Comparison of ENCODE assay signal across 8 cellular contexts in the genomic region with DNA sequence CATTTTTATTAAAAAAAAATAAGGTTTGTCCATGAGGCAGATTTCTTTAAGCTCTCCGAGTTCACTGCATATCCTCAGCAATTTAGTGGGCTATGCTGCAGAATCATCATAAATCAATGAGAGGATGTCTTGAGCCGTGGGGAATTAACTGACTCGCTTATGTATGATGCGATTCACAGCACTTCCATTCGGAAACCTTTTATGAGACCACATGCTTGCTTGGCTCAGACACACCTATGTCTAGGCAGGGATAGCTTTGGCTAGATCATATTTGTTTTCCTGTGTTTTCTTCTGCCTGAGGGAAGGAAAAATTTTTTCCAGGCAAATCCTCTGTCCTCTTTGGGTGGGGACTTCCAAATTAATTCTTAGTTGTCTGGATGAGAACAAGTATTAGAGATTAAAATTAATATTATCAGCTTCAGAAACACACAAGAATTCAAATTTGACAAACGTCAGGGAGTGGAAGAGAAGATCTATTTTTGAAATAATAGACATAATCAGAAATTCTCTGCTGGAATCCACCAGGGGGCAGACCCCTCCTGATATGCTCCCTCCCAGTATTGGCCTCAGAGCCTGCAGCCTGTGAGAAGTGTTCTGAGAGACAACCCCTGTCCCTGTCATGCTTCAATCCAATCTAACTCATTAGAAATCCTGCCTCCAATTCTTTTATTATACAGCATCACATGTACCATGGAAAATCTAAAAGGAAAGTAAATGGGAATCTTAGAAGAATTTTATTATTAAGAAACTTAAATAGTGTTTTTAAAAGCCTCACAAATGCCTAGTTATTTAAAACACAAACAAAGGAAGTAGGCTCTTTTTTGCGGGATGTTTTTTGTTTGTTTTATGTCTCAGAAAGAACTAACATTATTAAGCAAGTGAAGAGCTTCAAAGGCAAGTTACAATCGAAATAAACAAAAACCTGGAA.
DNase-seq lines count a peak whose midpoint lies in the region; ATAC-seq, FAIRE-seq and TF ChIP-seq lines count a peak whose summit lies in the region.

No MANE protein-coding gene starts in this region.

- ATAC-seq in GM19372 (IDR thresholded peaks at IDR 0.05; ENCODE audit: low read depth, unreplicated experiment) = peak; percentile 79
- peak; percentile 74 for ATAC-seq in HG03469 (IDR thresholded peaks at IDR 0.05; ENCODE audit: unreplicated experiment)
- ATAC-seq in GM21528 (IDR thresholded peaks at IDR 0.05; ENCODE audit: low FRiP score, unreplicated experiment) = no peak
- no peak for ATAC-seq in natural killer cell treated with Interleukin-12 subunit alpha and Interleukin-12 subunit beta and Interleukin-15 and Interleukin-18, amount 100 ng/mL, for 72 hours

- H3K36me3 Mint-ChIP-seq in natural killer cell treated with Interleukin-12 subunit alpha and Interleukin-12 subunit beta and Interleukin-15 and Interleukin-18, amount 100 ng/mL, for 72 hours = no peaks in the 10 kb centered on the region

- H3K36me3 ChIP-seq in bronchial epithelial cell (ENCODE audit: control insufficient read depth, insufficient read depth, low read length) (no peaks in the 10 kb centered on the region), liver (ENCODE audit: control insufficient read depth in 4 of 4, insufficient read depth in 3 of 4, low read depth in 1 of 4, low read length in 3 of 4) (no peaks in the 10 kb centered on the region)

- H3K4me3 ChIP-seq in bronchial epithelial cell (ENCODE audit: low read depth, low read length) (no peak overlapping the region), liver (ENCODE audit: low read depth in 1 of 3, low read length in 3 of 3) (no peak overlapping the region)

- no peak overlapping the region for H3K27ac Mint-ChIP-seq in natural killer cell treated with Interleukin-12 subunit alpha and Interleukin-12 subunit beta and Interleukin-15 and Interleukin-18, amount 100 ng/mL, for 72 hours

- H3K4me3 Mint-ChIP-seq in natural killer cell treated with Interleukin-12 subunit alpha and Interleukin-12 subunit beta and Interleukin-15 and Interleukin-18, amount 100 ng/mL, for 72 hours = no peak overlapping the region

- DNase-seq in DMS53 treated with DMSO at 0.1 percent for 48 hours (lab: John Stamatoyannopoulos, UW; ENCODE audit: unreplicated experiment) = peak; percentile 77
- DNase-seq in NCI-H748 (lab: John Stamatoyannopoulos, UW; ENCODE audit: unreplicated experiment) = peak; percentile 79
- peak; percentile 43 for DNase-seq in bronchial epithelial cell (ENCODE audit: low read depth)
- DNase-seq in natural killer cell treated with Interleukin-12 subunit alpha and Interleukin-12 subunit beta and Interleukin-15 and Interleukin-18, amount 100 ng/mL, for 72 hours (ENCODE audit: low spot score) = no peak

- H3K27me3 ChIP-seq in bronchial epithelial cell (ENCODE audit: control insufficient read depth, insufficient read depth, low read length) (no peaks in the 10 kb centered on the region), liver (ENCODE audit: control insufficient read depth in 4 of 4, insufficient read depth in 4 of 4, low read length in 3 of 4) (no peaks in the 10 kb centered on the region)

- no peaks in the 10 kb centered on the region for H3K4me1 ChIP-seq in liver (ENCODE audit: control insufficient read depth in 4 of 4, insufficient read depth in 4 of 4, low read length in 3 of 4)

- H3K9ac ChIP-seq in liver (ENCODE audit: low read depth in 1 of 2, low read length in 2 of 2) = no peak overlapping the region

- no peak overlapping the region for H3K27ac ChIP-seq in liver (ENCODE audit: low read depth in 1 of 2, low read length in 2 of 2)

- H3K4me1 Mint-ChIP-seq in natural killer cell treated with Interleukin-12 subunit alpha and Interleukin-12 subunit beta and Interleukin-15 and Interleukin-18, amount 100 ng/mL, for 72 hours (ENCODE audit: low read depth in 2 of 2) = no peaks in the 10 kb centered on the region

- no peak for FAIRE-seq in bronchial epithelial cell (lab: Jason Lieb, UNC)

- peak; percentile 98 for TF ChIP-seq RAD21 in liver (IDR thresholded peaks at IDR 0.05)

- H3K27me3 Mint-ChIP-seq in natural killer cell treated with Interleukin-12 subunit alpha and Interleukin-12 subunit beta and Interleukin-15 and Interleukin-18, amount 100 ng/mL, for 72 hours = no peaks in the 10 kb centered on the region

- TF ChIP-seq CTCF in bronchial epithelial cell (IDR thresholded peaks at IDR 0.05; ENCODE audit: insufficient read depth, low read length, severe bottlenecking) (peak; percentile 49), liver (IDR thresholded peaks at IDR 0.05; ENCODE audit: low read depth, low read length, missing input control) (peak; percentile 75)

- H3K9me3 ChIP-seq in liver (ENCODE audit: control insufficient read depth in 4 of 4, low read length in 3 of 4) = no peaks in the 10 kb centered on the region

- H3K9me3 Mint-ChIP-seq in natural killer cell treated with Interleukin-12 subunit alpha and Interleukin-12 subunit beta and Interleukin-15 and Interleukin-18, amount 100 ng/mL, for 72 hours = peaks cover 3% of the 10 kb centered on the region

- WGBS in liver = 44% methylated on average over 8 of the region's 8 CpGs

TF ChIP-seq in liver, 16 proteins besides CTCF, POLR2A, EP300 and RAD21:
- TF ChIP-seq JUND (IDR thresholded peaks at IDR 0.05) (peak in 1 of 2 donors; percentile 6), YY1 (IDR thresholded peaks at IDR 0.05) (no peak), TAF1 (conservative IDR thresholded peaks at IDR 0.05) (no peak)

Comparison
In these comparisons a context has a peak if more than half of its experiments do, and no peak if none do; other contexts are left out.
1. ATAC-seq: peak in GM19372 (single experiment) and HG03469 (single experiment); none in GM21528 (single experiment) and natural killer cell treated with Interleukin-12 subunit alpha and Interleukin-12 subunit beta and Interleukin-15 and Interleukin-18, amount 100 ng/mL, for 72 hours (0 of 2).